40 cellular contexts compared by ENCODE assay signal in genomic region chr1:205642679-205643307, GRCh38. TPM values are rescaled to one million over a fixed set of nuclear protein-coding genes. Genes with fewer than 3 reads are reported as not detected.
"Had no signal": no experiment of that assay in that cellular context is flagged by ENCODE, and none has a peak within 500 bp of the region (broad histone marks: within the 10 kb centered on the region; RNA-seq: fewer than 3 reads in every experiment).

No MANE protein-coding gene starts in this region.

- DNase-seq: activated CD4-positive, alpha-beta memory T cell treated with anti-CD3 and anti-CD28 coated beads, Interleukin-2, amount 10 ng/mL, durations not matched to agents 7 days and 5 days; activated CD4-positive, alpha-beta T cell treated with anti-CD3 and anti-CD28 coated beads for 1 hour; activated CD4-positive, alpha-beta T cell treated with anti-CD3 and anti-CD28 coated beads for 36 hours; activated CD4-positive, alpha-beta T cell treated with anti-CD3 and anti-CD28 coated beads for 48 hours; activated CD4-positive, alpha-beta T cell treated with anti-CD3 and anti-CD28 coated beads, Interleukin-2, amount 10 ng/mL, durations not matched to agents 7 days and 5 days; activated CD4-positive, alpha-beta T cell treated with anti-CD3 and anti-CD28 coated beads, Interleukin-2, amount 50 U/mL, for 48 hours; activated CD4-positive, CD25-positive, alpha-beta regulatory T cell; activated CD8-positive, alpha-beta memory T cell treated with anti-CD3 and anti-CD28 coated beads for 24 hours; activated CD8-positive, alpha-beta memory T cell treated with anti-CD3 and anti-CD28 coated beads, Interleukin-2, amount 10 ng/mL, durations not matched to agents 7 days and 5 days; activated CD8-positive, alpha-beta memory T cell treated with anti-CD3 and anti-CD28 coated beads, Interleukin-2, amount 50 U/mL, for 48 hours; activated CD8-positive, alpha-beta T cell treated with anti-CD3 and anti-CD28 coated beads, Interleukin-2, amount 10 ng/mL, durations not matched to agents 7 days and 5 days; activated effector memory CD4-positive, alpha-beta T cell treated with Interleukin-2 at 50 U/mL for 16 hours; activated gamma-delta T cell; activated naive CD4-positive, alpha-beta T cell treated with anti-CD3 and anti-CD28 coated beads, Interleukin-2, amount 10 ng/mL, durations not matched to agents 7 days and 5 days; activated naive CD4-positive, alpha-beta T cell treated with Interleukin-2 at 50 U/mL for 16 hours; activated naive CD8-positive, alpha-beta T cell treated with anti-CD3 and anti-CD28 coated beads, Interleukin-2, amount 10 ng/mL, durations not matched to agents 7 days and 5 days; activated naive CD8-positive, alpha-beta T cell treated with anti-CD3 and anti-CD28 coated beads, Interleukin-2, amount 50 U/mL, for 24 hours; activated T-cell treated with anti-CD3 and anti-CD28 coated beads, Interleukin-2, amount 50 U/mL, for 1 hour; activated T-cell treated with anti-CD3 and anti-CD28 coated beads, Interleukin-2, amount 50 U/mL, for 48 hours; amygdala; anterior cingulate cortex; caudate nucleus; SW 1271; T-helper 1 cell; T-helper 2 cell; T-helper 9 cell; WERI-Rb-1 had no signal

- H3K36me3 Mint-ChIP-seq: activated CD8-positive, alpha-beta memory T cell treated with anti-CD3 and anti-CD28 coated beads, Interleukin-2, amount 10 ng/mL, durations not matched to agents 7 days and 5 days; activated naive CD4-positive, alpha-beta T cell treated with anti-CD3 and anti-CD28 coated beads, Interleukin-2, amount 10 ng/mL, durations not matched to agents 7 days and 5 days; activated naive CD4-positive, alpha-beta T cell treated with anti-CD3 and anti-CD28 coated beads, Interleukin-2, amount 50 U/mL, for 24 hours; activated naive CD8-positive, alpha-beta T cell; activated naive CD8-positive, alpha-beta T cell treated with anti-CD3 and anti-CD28 coated beads, Interleukin-2, amount 10 ng/mL, durations not matched to agents 7 days and 5 days; brain; WTC11 had no signal

- H3K27ac ChIP-seq: ascending aorta, cardiac muscle cell, WERI-Rb-1 had no signal

- H3K9me3 Mint-ChIP-seq: activated CD4-positive, alpha-beta memory T cell treated with anti-CD3 and anti-CD28 coated beads, Interleukin-2, amount 10 ng/mL, durations not matched to agents 7 days and 5 days; activated CD4-positive, alpha-beta T cell treated with anti-CD3 and anti-CD28 coated beads, Interleukin-2, amount 10 ng/mL, durations not matched to agents 7 days and 5 days; activated naive CD4-positive, alpha-beta T cell treated with anti-CD3 and anti-CD28 coated beads, Interleukin-2, amount 10 ng/mL, durations not matched to agents 7 days and 5 days; activated naive CD4-positive, alpha-beta T cell treated with anti-CD3 and anti-CD28 coated beads, Interleukin-2, amount 50 U/mL, for 24 hours; activated naive CD8-positive, alpha-beta T cell treated with anti-CD3 and anti-CD28 coated beads, Interleukin-2, amount 10 ng/mL, durations not matched to agents 7 days and 5 days; activated naive CD8-positive, alpha-beta T cell treated with anti-CD3 and anti-CD28 coated beads, Interleukin-2, amount 50 U/mL, for 24 hours; activated T-helper 2 cell treated with anti-CD3 and anti-CD28 coated beads, Interferon-gamma antibody, Interleukin-2, Interleukin-4, amounts not matched to agents 10 μg/mL and 5 μg/mL and 100 μg/mL, durations not matched to agents 14 hours and 24 hours and 36 hours; brain; central memory CD8-positive, alpha-beta T cell; T-helper 1 cell treated with Interleukin-12 subunit alpha and Interleukin-12 subunit beta and Interleukin-4 antibody, amounts not matched to agents 30 μg/mL and 1 μg/mL, for 36 hours; T-helper 2 cell treated with Interferon-gamma antibody and Interleukin-4, amounts not matched to agents 5 μg/mL and 100 μg/mL, for 36 hours; WTC11 had no signal

- H3K36me3 ChIP-seq: ascending aorta, cardiac muscle cell had no signal

- H3K27ac Mint-ChIP-seq: activated CD4-positive, alpha-beta memory T cell treated with anti-CD3 and anti-CD28 coated beads, Interleukin-2, amount 10 ng/mL, durations not matched to agents 7 days and 5 days; activated CD4-positive, alpha-beta T cell treated with anti-CD3 and anti-CD28 coated beads for 36 hours; activated CD4-positive, alpha-beta T cell treated with anti-CD3 and anti-CD28 coated beads, Interleukin-2, amount 10 ng/mL, durations not matched to agents 7 days and 5 days; activated CD8-positive, alpha-beta memory T cell treated with anti-CD3 and anti-CD28 coated beads, Interleukin-2, amount 10 ng/mL, durations not matched to agents 7 days and 5 days; activated CD8-positive, alpha-beta T cell treated with anti-CD3 and anti-CD28 coated beads, Interleukin-2, amount 10 ng/mL, durations not matched to agents 7 days and 5 days; activated naive CD4-positive, alpha-beta T cell treated with anti-CD3 and anti-CD28 coated beads, Interleukin-2, amount 10 ng/mL, durations not matched to agents 7 days and 5 days; activated naive CD4-positive, alpha-beta T cell treated with anti-CD3 and anti-CD28 coated beads, Interleukin-2, amount 50 U/mL, for 24 hours; activated naive CD8-positive, alpha-beta T cell; activated naive CD8-positive, alpha-beta T cell treated with anti-CD3 and anti-CD28 coated beads, Interleukin-2, amount 10 ng/mL, durations not matched to agents 7 days and 5 days; activated naive CD8-positive, alpha-beta T cell treated with anti-CD3 and anti-CD28 coated beads, Interleukin-2, amount 50 U/mL, for 24 hours; activated T-helper 2 cell treated with anti-CD3 and anti-CD28 coated beads, Interferon-gamma antibody, Interleukin-2, Interleukin-4, amounts not matched to agents 10 μg/mL and 5 μg/mL and 100 μg/mL, durations not matched to agents 14 hours and 24 hours and 36 hours; brain; T-helper 1 cell treated with Interleukin-12 subunit alpha and Interleukin-12 subunit beta and Interleukin-4 antibody, amounts not matched to agents 30 μg/mL and 1 μg/mL, for 36 hours; T-helper 2 cell treated with Interferon-gamma antibody and Interleukin-4, amounts not matched to agents 5 μg/mL and 100 μg/mL, for 36 hours; WTC11 had no signal

- H3K27me3 Mint-ChIP-seq: activated naive CD8-positive, alpha-beta T cell treated with anti-CD3 and anti-CD28 coated beads, Interleukin-2, amount 50 U/mL, for 24 hours; brain had no signal

- H3K4me3 Mint-ChIP-seq: activated CD4-positive, alpha-beta memory T cell treated with anti-CD3 and anti-CD28 coated beads, Interleukin-2, amount 10 ng/mL, durations not matched to agents 7 days and 5 days; activated CD4-positive, alpha-beta T cell treated with anti-CD3 and anti-CD28 coated beads for 36 hours; activated CD4-positive, alpha-beta T cell treated with anti-CD3 and anti-CD28 coated beads, Interleukin-2, amount 10 ng/mL, durations not matched to agents 7 days and 5 days; activated CD8-positive, alpha-beta memory T cell treated with anti-CD3 and anti-CD28 coated beads, Interleukin-2, amount 10 ng/mL, durations not matched to agents 7 days and 5 days; activated CD8-positive, alpha-beta T cell treated with anti-CD3 and anti-CD28 coated beads, Interleukin-2, amount 10 ng/mL, durations not matched to agents 7 days and 5 days; activated naive CD4-positive, alpha-beta T cell treated with anti-CD3 and anti-CD28 coated beads, Interleukin-2, amount 10 ng/mL, durations not matched to agents 7 days and 5 days; activated naive CD4-positive, alpha-beta T cell treated with anti-CD3 and anti-CD28 coated beads, Interleukin-2, amount 50 U/mL, for 24 hours; activated naive CD8-positive, alpha-beta T cell; activated naive CD8-positive, alpha-beta T cell treated with anti-CD3 and anti-CD28 coated beads, Interleukin-2, amount 10 ng/mL, durations not matched to agents 7 days and 5 days; activated naive CD8-positive, alpha-beta T cell treated with anti-CD3 and anti-CD28 coated beads, Interleukin-2, amount 50 U/mL, for 24 hours; brain; central memory CD8-positive, alpha-beta T cell; T-helper 1 cell treated with Interleukin-12 subunit alpha and Interleukin-12 subunit beta and Interleukin-4 antibody, amounts not matched to agents 30 μg/mL and 1 μg/mL, for 36 hours; T-helper 2 cell treated with Interferon-gamma antibody and Interleukin-4, amounts not matched to agents 5 μg/mL and 100 μg/mL, for 36 hours; WTC11 had no signal

- H3K4me3 ChIP-seq: ascending aorta, cardiac muscle cell had no signal

- H3K9me3 ChIP-seq: ascending aorta had no signal

- ATAC-seq: activated CD4-positive, alpha-beta T cell treated with anti-CD3 and anti-CD28 coated beads for 36 hours; activated CD4-positive, CD25-positive, alpha-beta regulatory T cell treated with anti-CD3 and anti-CD28 coated beads, Interleukin-2, amount 50 U/mL, for 24 hours; activated CD8-positive, alpha-beta memory T cell treated with anti-CD3 and anti-CD28 coated beads, Interleukin-2, amount 10 ng/mL, durations not matched to agents 7 days and 5 days; activated CD8-positive, alpha-beta T cell treated with anti-CD3 and anti-CD28 coated beads, Interleukin-2, amount 10 ng/mL, durations not matched to agents 7 days and 5 days; activated naive CD8-positive, alpha-beta T cell treated with anti-CD3 and anti-CD28 coated beads, Interleukin-2, amount 50 U/mL, for 24 hours; WTC11 had no signal

- H3K27me3 ChIP-seq: ascending aorta, cardiac muscle cell had no signal

- H3K4me1 Mint-ChIP-seq: activated CD4-positive, alpha-beta memory T cell treated with anti-CD3 and anti-CD28 coated beads, Interleukin-2, amount 10 ng/mL, durations not matched to agents 7 days and 5 days; activated CD4-positive, alpha-beta T cell treated with anti-CD3 and anti-CD28 coated beads for 36 hours; activated CD4-positive, alpha-beta T cell treated with anti-CD3 and anti-CD28 coated beads, Interleukin-2, amount 10 ng/mL, durations not matched to agents 7 days and 5 days; activated CD8-positive, alpha-beta memory T cell treated with anti-CD3 and anti-CD28 coated beads, Interleukin-2, amount 10 ng/mL, durations not matched to agents 7 days and 5 days; activated naive CD4-positive, alpha-beta T cell treated with anti-CD3 and anti-CD28 coated beads, Interleukin-2, amount 10 ng/mL, durations not matched to agents 7 days and 5 days; activated naive CD4-positive, alpha-beta T cell treated with anti-CD3 and anti-CD28 coated beads, Interleukin-2, amount 50 U/mL, for 24 hours; activated naive CD8-positive, alpha-beta T cell treated with anti-CD3 and anti-CD28 coated beads, Interleukin-2, amount 10 ng/mL, durations not matched to agents 7 days and 5 days; activated naive CD8-positive, alpha-beta T cell treated with anti-CD3 and anti-CD28 coated beads, Interleukin-2, amount 50 U/mL, for 24 hours; central memory CD8-positive, alpha-beta T cell had no signal

- FAIRE-seq: bronchial epithelial cell, TTC549 had no signal

RNA-seq across cellular contexts. Expression of gene SLC45A3, which starts 37.5 kb away (rescaled TPM):
- total RNA-seq: activated CD8-positive, alpha-beta memory T cell treated with anti-CD3 and anti-CD28 coated beads, Interleukin-2, amount 10 ng/mL, durations not matched to agents 7 days and 5 days had no signal
